ENCODE assay signal across 1 cellular context in the genomic region with DNA sequence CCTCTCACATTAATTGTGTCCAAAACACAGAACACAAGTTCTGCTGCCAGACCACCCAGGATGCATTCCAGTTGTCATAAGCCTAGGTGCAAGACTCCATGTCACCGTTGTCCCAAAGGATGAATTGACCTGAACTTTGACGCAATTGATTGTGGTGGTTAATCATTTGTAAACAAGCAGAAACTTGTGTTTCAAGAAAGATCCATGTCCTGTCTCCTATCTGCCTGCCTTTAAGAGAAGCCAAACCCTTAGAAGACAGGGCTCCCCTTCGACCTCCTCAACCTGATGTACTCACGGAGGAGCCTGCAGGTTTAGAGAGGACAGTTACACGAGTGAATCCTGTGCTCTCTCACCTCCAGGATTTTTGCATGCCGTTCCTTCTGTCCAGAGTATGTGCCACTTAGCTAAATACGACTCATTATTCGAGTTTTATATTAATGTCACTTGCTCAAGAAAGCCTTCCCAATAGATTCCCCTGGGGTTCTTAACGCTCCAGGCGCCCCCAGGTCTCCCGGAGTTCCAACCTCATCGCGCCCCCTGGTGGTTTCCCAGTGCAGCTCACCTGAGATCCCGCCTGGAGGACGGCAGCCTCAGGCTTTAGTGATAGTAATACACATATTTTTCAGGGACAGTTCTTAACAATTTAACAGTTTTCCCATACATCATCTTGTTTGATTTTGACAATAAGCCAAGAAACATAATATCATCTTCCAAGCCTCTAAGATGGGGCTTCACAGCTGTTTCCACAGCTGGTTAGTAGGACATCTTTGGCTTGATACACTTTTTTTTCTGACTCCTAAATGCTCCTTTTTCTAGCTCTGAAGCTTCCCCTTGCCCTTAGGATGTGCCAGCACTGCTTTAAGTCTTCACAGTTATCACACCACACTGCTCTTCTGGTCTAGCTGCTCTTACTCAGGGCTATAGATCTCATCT.
TF ChIP-seq lines count a peak whose summit lies in the region.

No MANE protein-coding gene starts in this region.

TF ChIP-seq in HepG2, 621 proteins besides CTCF, POLR2A, EP300 and RAD21 (continued from another document and continues in another):
- TF ChIP-seq, protein P1, sequence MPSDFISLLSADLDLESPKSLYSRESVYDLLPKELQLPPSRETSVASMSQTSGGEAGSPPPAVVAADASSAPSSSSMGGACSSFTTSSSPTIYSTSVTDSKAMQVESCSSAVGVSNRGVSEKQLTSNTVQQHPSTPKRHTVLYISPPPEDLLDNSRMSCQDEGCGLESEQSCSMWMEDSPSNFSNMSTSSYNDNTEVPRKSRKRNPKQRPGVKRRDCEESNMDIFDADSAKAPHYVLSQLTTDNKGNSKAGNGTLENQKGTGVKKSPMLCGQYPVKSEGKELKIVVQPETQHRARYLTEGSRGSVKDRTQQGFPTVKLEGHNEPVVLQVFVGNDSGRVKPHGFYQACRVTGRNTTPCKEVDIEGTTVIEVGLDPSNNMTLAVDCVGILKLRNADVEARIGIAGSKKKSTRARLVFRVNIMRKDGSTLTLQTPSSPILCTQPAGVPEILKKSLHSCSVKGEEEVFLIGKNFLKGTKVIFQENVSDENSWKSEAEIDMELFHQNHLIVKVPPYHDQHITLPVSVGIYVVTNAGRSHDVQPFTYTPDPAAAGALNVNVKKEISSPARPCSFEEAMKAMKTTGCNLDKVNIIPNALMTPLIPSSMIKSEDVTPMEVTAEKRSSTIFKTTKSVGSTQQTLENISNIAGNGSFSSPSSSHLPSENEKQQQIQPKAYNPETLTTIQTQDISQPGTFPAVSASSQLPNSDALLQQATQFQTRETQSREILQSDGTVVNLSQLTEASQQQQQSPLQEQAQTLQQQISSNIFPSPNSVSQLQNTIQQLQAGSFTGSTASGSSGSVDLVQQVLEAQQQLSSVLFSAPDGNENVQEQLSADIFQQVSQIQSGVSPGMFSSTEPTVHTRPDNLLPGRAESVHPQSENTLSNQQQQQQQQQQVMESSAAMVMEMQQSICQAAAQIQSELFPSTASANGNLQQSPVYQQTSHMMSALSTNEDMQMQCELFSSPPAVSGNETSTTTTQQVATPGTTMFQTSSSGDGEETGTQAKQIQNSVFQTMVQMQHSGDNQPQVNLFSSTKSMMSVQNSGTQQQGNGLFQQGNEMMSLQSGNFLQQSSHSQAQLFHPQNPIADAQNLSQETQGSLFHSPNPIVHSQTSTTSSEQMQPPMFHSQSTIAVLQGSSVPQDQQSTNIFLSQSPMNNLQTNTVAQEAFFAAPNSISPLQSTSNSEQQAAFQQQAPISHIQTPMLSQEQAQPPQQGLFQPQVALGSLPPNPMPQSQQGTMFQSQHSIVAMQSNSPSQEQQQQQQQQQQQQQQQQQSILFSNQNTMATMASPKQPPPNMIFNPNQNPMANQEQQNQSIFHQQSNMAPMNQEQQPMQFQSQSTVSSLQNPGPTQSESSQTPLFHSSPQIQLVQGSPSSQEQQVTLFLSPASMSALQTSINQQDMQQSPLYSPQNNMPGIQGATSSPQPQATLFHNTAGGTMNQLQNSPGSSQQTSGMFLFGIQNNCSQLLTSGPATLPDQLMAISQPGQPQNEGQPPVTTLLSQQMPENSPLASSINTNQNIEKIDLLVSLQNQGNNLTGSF (CRISPR knock-in tag; IDR thresholded peaks at IDR 0.05), result no peak
- TF ChIP-seq ZNF317 (CRISPR knock-in tag; IDR thresholded peaks at IDR 0.05), result no peak
- TF ChIP-seq, protein P2, sequence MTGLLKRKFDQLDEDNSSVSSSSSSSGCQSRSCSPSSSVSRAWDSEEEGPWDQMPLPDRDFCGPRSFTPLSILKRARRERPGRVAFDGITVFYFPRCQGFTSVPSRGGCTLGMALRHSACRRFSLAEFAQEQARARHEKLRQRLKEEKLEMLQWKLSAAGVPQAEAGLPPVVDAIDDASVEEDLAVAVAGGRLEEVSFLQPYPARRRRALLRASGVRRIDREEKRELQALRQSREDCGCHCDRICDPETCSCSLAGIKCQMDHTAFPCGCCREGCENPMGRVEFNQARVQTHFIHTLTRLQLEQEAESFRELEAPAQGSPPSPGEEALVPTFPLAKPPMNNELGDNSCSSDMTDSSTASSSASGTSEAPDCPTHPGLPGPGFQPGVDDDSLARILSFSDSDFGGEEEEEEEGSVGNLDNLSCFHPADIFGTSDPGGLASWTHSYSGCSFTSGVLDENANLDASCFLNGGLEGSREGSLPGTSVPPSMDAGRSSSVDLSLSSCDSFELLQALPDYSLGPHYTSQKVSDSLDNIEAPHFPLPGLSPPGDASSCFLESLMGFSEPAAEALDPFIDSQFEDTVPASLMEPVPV (CRISPR knock-in tag; IDR thresholded peaks at IDR 0.05), result no peak
- no peak for TF ChIP-seq REPIN1 (CRISPR knock-in tag; IDR thresholded peaks at IDR 0.05; ENCODE audit: borderline replicate concordance, low read depth)
- TF ChIP-seq, protein P3, sequence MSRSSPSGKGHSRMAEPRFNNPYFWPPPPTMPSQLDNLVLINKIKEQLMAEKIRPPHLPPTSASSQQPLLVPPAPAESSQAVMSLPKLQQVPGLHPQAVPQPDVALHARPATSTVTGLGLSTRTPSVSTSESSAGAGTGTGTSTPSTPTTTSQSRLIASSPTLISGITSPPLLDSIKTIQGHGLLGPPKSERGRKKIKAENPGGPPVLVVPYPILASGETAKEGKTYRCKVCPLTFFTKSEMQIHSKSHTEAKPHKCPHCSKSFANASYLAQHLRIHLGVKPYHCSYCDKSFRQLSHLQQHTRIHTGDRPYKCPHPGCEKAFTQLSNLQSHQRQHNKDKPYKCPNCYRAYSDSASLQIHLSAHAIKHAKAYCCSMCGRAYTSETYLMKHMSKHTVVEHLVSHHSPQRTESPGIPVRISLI (CRISPR knock-in tag; IDR thresholded peaks at IDR 0.05; ENCODE audit: borderline replicate concordance), result no peak
- TF ChIP-seq, protein P4, sequence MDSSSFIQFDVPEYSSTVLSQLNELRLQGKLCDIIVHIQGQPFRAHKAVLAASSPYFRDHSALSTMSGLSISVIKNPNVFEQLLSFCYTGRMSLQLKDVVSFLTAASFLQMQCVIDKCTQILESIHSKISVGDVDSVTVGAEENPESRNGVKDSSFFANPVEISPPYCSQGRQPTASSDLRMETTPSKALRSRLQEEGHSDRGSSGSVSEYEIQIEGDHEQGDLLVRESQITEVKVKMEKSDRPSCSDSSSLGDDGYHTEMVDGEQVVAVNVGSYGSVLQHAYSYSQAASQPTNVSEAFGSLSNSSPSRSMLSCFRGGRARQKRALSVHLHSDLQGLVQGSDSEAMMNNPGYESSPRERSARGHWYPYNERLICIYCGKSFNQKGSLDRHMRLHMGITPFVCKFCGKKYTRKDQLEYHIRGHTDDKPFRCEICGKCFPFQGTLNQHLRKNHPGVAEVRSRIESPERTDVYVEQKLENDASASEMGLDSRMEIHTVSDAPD (CRISPR knock-in tag; IDR thresholded peaks at IDR 0.05), result no peak
- peak; percentile 28; the same call in 1 of the 2 replicates for TF ChIP-seq TBX2 (CRISPR knock-in tag; IDR thresholded peaks at IDR 0.05; ENCODE audit: borderline replicate concordance)
- TF ChIP-seq GLI4 (CRISPR knock-in tag; IDR thresholded peaks at IDR 0.05; ENCODE audit: borderline replicate concordance), result no peak
- no peak for TF ChIP-seq ZNF746 (CRISPR knock-in tag; IDR thresholded peaks at IDR 0.05)
- TF ChIP-seq, protein P5, sequence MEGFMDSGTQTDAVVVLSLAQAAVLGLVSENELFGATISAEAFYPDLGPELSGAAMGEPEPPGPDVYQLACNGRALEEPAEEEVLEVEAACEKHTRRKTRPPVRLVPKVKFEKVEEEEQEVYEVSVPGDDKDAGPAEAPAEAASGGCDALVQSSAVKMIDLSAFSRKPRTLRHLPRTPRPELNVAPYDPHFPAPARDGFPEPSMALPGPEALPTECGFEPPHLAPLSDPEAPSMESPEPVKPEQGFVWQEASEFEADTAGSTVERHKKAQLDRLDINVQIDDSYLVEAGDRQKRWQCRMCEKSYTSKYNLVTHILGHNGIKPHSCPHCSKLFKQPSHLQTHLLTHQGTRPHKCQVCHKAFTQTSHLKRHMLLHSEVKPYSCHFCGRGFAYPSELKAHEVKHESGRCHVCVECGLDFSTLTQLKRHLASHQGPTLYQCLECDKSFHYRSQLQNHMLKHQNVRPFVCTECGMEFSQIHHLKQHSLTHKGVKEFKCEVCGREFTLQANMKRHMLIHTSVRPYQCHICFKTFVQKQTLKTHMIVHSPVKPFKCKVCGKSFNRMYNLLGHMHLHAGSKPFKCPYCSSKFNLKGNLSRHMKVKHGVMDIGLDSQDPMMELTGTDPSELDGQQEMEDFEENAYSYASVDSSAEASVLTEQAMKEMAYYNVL (CRISPR knock-in tag; IDR thresholded peaks at IDR 0.05; ENCODE audit: borderline replicate concordance), result peak; percentile 70; the same call in 1 of the 2 replicates
- no peak for TF ChIP-seq ZNF850 (CRISPR knock-in tag; conservative IDR thresholded peaks at IDR 0.05)
- TF ChIP-seq FOXO1 (CRISPR knock-in tag; IDR thresholded peaks at IDR 0.05), result peak; percentile 54; the same call in 1 of the 2 replicates
- no peak for TF ChIP-seq PRMT3 (CRISPR knock-in tag; IDR thresholded peaks at IDR 0.05; ENCODE audit: borderline replicate concordance, low read depth)
- TF ChIP-seq ZNF253 (CRISPR knock-in tag; IDR thresholded peaks at IDR 0.05; ENCODE audit: borderline replicate concordance), result no peak
- TF ChIP-seq SOX13 (IDR thresholded peaks at IDR 0.05), result no peak
- TF ChIP-seq SOX13 (CRISPR knock-in tag; conservative IDR thresholded peaks at IDR 0.05 in 1 of 2, IDR thresholded peaks at IDR 0.05 in 1 of 2), result peak in 1 of 2 experiments; percentile 37; a peak in 1 of 4 replicates
- TF ChIP-seq, protein P6, sequence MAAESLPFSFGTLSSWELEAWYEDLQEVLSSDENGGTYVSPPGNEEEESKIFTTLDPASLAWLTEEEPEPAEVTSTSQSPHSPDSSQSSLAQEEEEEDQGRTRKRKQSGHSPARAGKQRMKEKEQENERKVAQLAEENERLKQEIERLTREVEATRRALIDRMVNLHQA (CRISPR knock-in tag; IDR thresholded peaks at IDR 0.05), result no peak
- TF ChIP-seq, protein P7, sequence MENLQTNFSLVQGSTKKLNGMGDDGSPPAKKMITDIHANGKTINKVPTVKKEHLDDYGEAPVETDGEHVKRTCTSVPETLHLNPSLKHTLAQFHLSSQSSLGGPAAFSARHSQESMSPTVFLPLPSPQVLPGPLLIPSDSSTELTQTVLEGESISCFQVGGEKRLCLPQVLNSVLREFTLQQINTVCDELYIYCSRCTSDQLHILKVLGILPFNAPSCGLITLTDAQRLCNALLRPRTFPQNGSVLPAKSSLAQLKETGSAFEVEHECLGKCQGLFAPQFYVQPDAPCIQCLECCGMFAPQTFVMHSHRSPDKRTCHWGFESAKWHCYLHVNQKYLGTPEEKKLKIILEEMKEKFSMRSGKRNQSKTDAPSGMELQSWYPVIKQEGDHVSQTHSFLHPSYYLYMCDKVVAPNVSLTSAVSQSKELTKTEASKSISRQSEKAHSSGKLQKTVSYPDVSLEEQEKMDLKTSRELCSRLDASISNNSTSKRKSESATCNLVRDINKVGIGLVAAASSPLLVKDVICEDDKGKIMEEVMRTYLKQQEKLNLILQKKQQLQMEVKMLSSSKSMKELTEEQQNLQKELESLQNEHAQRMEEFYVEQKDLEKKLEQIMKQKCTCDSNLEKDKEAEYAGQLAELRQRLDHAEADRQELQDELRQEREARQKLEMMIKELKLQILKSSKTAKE (CRISPR knock-in tag; IDR thresholded peaks at IDR 0.05; ENCODE audit: borderline replicate concordance), result no peak
- TF ChIP-seq, protein P8, sequence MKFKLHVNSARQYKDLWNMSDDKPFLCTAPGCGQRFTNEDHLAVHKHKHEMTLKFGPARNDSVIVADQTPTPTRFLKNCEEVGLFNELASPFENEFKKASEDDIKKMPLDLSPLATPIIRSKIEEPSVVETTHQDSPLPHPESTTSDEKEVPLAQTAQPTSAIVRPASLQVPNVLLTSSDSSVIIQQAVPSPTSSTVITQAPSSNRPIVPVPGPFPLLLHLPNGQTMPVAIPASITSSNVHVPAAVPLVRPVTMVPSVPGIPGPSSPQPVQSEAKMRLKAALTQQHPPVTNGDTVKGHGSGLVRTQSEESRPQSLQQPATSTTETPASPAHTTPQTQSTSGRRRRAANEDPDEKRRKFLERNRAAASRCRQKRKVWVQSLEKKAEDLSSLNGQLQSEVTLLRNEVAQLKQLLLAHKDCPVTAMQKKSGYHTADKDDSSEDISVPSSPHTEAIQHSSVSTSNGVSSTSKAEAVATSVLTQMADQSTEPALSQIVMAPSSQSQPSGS (CRISPR knock-in tag; IDR thresholded peaks at IDR 0.05), result peak; percentile 53; the same call in 1 of the 2 replicates
- 0 out of 2 replicates have a peak, but pooled peaks have one; percentile 47 for TF ChIP-seq PPARG (CRISPR knock-in tag; conservative IDR thresholded peaks at IDR 0.05)
- no peak for TF ChIP-seq ZBTB42 (CRISPR knock-in tag; IDR thresholded peaks at IDR 0.05)
- TF ChIP-seq ZNF629 (CRISPR knock-in tag; conservative IDR thresholded peaks at IDR 0.05), result no peak
- peak; percentile 74 for TF ChIP-seq ONECUT2 (CRISPR knock-in tag; IDR thresholded peaks at IDR 0.05)
- TF ChIP-seq ZBTB38 (CRISPR knock-in tag; IDR thresholded peaks at IDR 0.05), result peak; percentile 56; the same call in 1 of the 2 replicates
- no peak for TF ChIP-seq ZSCAN12 (CRISPR knock-in tag; IDR thresholded peaks at IDR 0.05)
- TF ChIP-seq IRX3 (CRISPR knock-in tag; IDR thresholded peaks at IDR 0.05; ENCODE audit: borderline replicate concordance, low read depth), result no peak
- TF ChIP-seq ZNF672 (CRISPR knock-in tag; IDR thresholded peaks at IDR 0.05), result no peak
- TF ChIP-seq ZBTB7A (CRISPR knock-in tag; IDR thresholded peaks at IDR 0.05), result no peak
- no peak for TF ChIP-seq KLF9 (CRISPR knock-in tag; IDR thresholded peaks at IDR 0.05; ENCODE audit: low read depth)
- TF ChIP-seq ZNF782 (CRISPR knock-in tag; IDR thresholded peaks at IDR 0.05; ENCODE audit: borderline replicate concordance), result no peak
- TF ChIP-seq SMC3 (IDR thresholded peaks at IDR 0.05; ENCODE audit: low read length), result peak; percentile 69
- no peak for TF ChIP-seq RBM39 (IDR thresholded peaks at IDR 0.05; ENCODE audit: low read depth, low read length, poor library complexity, severe bottlenecking)
- no peak for TF ChIP-seq ZNF124 (CRISPR knock-in tag; IDR thresholded peaks at IDR 0.05)
- TF ChIP-seq PHF5A (CRISPR knock-in tag; IDR thresholded peaks at IDR 0.05; ENCODE audit: low read depth, unreplicated experiment), result no peak
- TF ChIP-seq ZNF263 (CRISPR knock-in tag; IDR thresholded peaks at IDR 0.05), result no peak
- TF ChIP-seq, protein P9, sequence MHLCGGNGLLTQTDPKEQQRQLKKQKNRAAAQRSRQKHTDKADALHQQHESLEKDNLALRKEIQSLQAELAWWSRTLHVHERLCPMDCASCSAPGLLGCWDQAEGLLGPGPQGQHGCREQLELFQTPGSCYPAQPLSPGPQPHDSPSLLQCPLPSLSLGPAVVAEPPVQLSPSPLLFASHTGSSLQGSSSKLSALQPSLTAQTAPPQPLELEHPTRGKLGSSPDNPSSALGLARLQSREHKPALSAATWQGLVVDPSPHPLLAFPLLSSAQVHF (CRISPR knock-in tag; IDR thresholded peaks at IDR 0.05), result no peak
- no peak for TF ChIP-seq BHLHE40 (IDR thresholded peaks at IDR 0.05; ENCODE audit: low read length)
- TF ChIP-seq ZNF382 (CRISPR knock-in tag; IDR thresholded peaks at IDR 0.05; ENCODE audit: borderline replicate concordance), result no peak
- TF ChIP-seq ZNF547 (CRISPR knock-in tag; IDR thresholded peaks at IDR 0.05), result 0 out of 2 replicates have a peak, but pooled peaks have one; percentile 19
